13 cellular contexts compared by ENCODE assay signal in genomic region chr20:49698477-49698876, GRCh38. TPM values are rescaled to one million over a fixed set of nuclear protein-coding genes. Genes with fewer than 3 reads are reported as not detected.
DNase-seq lines count a peak whose midpoint lies in the region; ATAC-seq and TF ChIP-seq lines count a peak whose summit lies in the region.
"Had no signal": no experiment of that assay in that cellular context is flagged by ENCODE, and none has a peak within 500 bp of the region (broad histone marks: within the 10 kb centered on the region; RNA-seq: fewer than 3 reads in every experiment).

No MANE protein-coding gene starts in this region.

- CTCF ChIA-PET in activated naive CD4-positive, alpha-beta T cell treated with anti-CD3 and anti-CD28 coated beads for 36 hours (lab: Charles Lee) = interaction anchor here (0.6 kb wide), 1 partner anchor 380 kb away, joined by 4 read pairs; no protein-coding TSS in a partner anchor

- peaks cover 4% of the 10 kb centered on the region for H3K36me3 Mint-ChIP-seq in activated naive CD4-positive, alpha-beta T cell treated with anti-CD3 and anti-CD28 coated beads for 36 hours (ENCODE audit: low read depth)
- H3K36me3 Mint-ChIP-seq in activated naive CD4-positive, alpha-beta T cell treated with anti-CD3 and anti-CD28 coated beads, Interleukin-2, amount 50 U/mL, for 72 hours = no peaks in the 10 kb centered on the region
- H3K36me3 Mint-ChIP-seq in endothelial cell (ENCODE audit: low read depth, unreplicated experiment) = peaks cover 4% of the 10 kb centered on the region
- peaks cover 42% of the 10 kb centered on the region for H3K36me3 Mint-ChIP-seq in stimulated activated effector memory CD8-positive, alpha-beta T cell treated with anti-CD3 and anti-CD28 coated beads, Interleukin-12 subunit alpha, Interleukin-12 subunit beta, amount 100 ng/mL, for 72 hours

- no peak overlapping the region for H3K4me3 Mint-ChIP-seq in activated naive CD4-positive, alpha-beta T cell treated with anti-CD3 and anti-CD28 coated beads for 36 hours
- H3K4me3 Mint-ChIP-seq in endothelial cell (ENCODE audit: unreplicated experiment) = no peak overlapping the region
- H3K4me3 Mint-ChIP-seq in stimulated activated effector memory CD8-positive, alpha-beta T cell treated with anti-CD3 and anti-CD28 coated beads, Interleukin-12 subunit alpha, Interleukin-12 subunit beta, amount 100 ng/mL, for 72 hours = peak overlapping the region; percentile 68

- H3K4me1 Mint-ChIP-seq in activated naive CD4-positive, alpha-beta T cell treated with anti-CD3 and anti-CD28 coated beads for 36 hours (ENCODE audit: low read depth) = peaks cover 62% of the 10 kb centered on the region
- peaks cover 64% of the 10 kb centered on the region for H3K4me1 Mint-ChIP-seq in endothelial cell (ENCODE audit: unreplicated experiment)
- H3K4me1 Mint-ChIP-seq in stimulated activated effector memory CD8-positive, alpha-beta T cell treated with anti-CD3 and anti-CD28 coated beads, Interleukin-12 subunit alpha, Interleukin-12 subunit beta, amount 100 ng/mL, for 72 hours = peaks cover 74% of the 10 kb centered on the region

- peaks cover 18% of the 10 kb centered on the region for H4K20me1 ChIP-seq in SU-DHL-6 (ENCODE audit: low read depth, low read length)

- peaks cover 48% of the 10 kb centered on the region for H3F3A ChIP-seq in SU-DHL-6 (ENCODE audit: insufficient read depth)

- H3K27ac Mint-ChIP-seq in activated naive CD4-positive, alpha-beta T cell treated with anti-CD3 and anti-CD28 coated beads for 36 hours = peak overlapping the region; percentile 70
- H3K27ac Mint-ChIP-seq in activated naive CD4-positive, alpha-beta T cell treated with anti-CD3 and anti-CD28 coated beads, Interleukin-2, amount 50 U/mL, for 72 hours = peak overlapping the region in 1 of 2 donors; percentile 84
- H3K27ac Mint-ChIP-seq in endothelial cell (ENCODE audit: unreplicated experiment) = peak overlapping the region; percentile 76
- H3K27ac Mint-ChIP-seq in stimulated activated effector memory CD8-positive, alpha-beta T cell treated with anti-CD3 and anti-CD28 coated beads, Interleukin-12 subunit alpha, Interleukin-12 subunit beta, amount 100 ng/mL, for 72 hours = peak overlapping the region; percentile 86

- ATAC-seq in activated naive CD4-positive, alpha-beta T cell treated with anti-CD3 and anti-CD28 coated beads, Interleukin-2, amount 50 U/mL, for 72 hours = no peak
- no peak for ATAC-seq in stimulated activated effector memory CD8-positive, alpha-beta T cell treated with anti-CD3 and anti-CD28 coated beads, Interleukin-12 subunit alpha, Interleukin-12 subunit beta, amount 100 ng/mL, for 72 hours
- no peak for ATAC-seq in GM18505 (IDR thresholded peaks at IDR 0.05; ENCODE audit: unreplicated experiment)
- ATAC-seq: Right ventricle myocardium inferior had no signal

- no peaks in the 10 kb centered on the region for H3K9me3 Mint-ChIP-seq in activated naive CD4-positive, alpha-beta T cell treated with anti-CD3 and anti-CD28 coated beads for 36 hours
- H3K9me3 Mint-ChIP-seq in activated naive CD4-positive, alpha-beta T cell treated with anti-CD3 and anti-CD28 coated beads, Interleukin-2, amount 50 U/mL, for 72 hours = no peaks in the 10 kb centered on the region
- no peaks in the 10 kb centered on the region for H3K9me3 Mint-ChIP-seq in endothelial cell (ENCODE audit: unreplicated experiment)
- H3K9me3 Mint-ChIP-seq in stimulated activated effector memory CD8-positive, alpha-beta T cell treated with anti-CD3 and anti-CD28 coated beads, Interleukin-12 subunit alpha, Interleukin-12 subunit beta, amount 100 ng/mL, for 72 hours = no peaks in the 10 kb centered on the region

- no peak overlapping the region for H2AFZ ChIP-seq in SU-DHL-6 (ENCODE audit: low read depth, low read length, severe bottlenecking)

- H3K36me3 ChIP-seq in SU-DHL-6 (ENCODE audit: low read length) = no peaks in the 10 kb centered on the region
- H3K36me3 ChIP-seq: tibial nerve had no signal

- DNase-seq in activated naive CD4-positive, alpha-beta T cell treated with anti-CD3 and anti-CD28 coated beads for 36 hours = peak; percentile 16
- no peak for DNase-seq in activated naive CD4-positive, alpha-beta T cell treated with anti-CD3 and anti-CD28 coated beads, Interleukin-2, amount 50 U/mL, for 72 hours (ENCODE audit: low spot score in 2 of 2)
- no peak for DNase-seq in endothelial cell (ENCODE audit: low spot score)
- no peak for DNase-seq in stimulated activated effector memory CD8-positive, alpha-beta T cell treated with anti-CD3 and anti-CD28 coated beads, Interleukin-12 subunit alpha, Interleukin-12 subunit beta, amount 100 ng/mL, for 72 hours (ENCODE audit: low spot score in 2 of 2)
- DNase-seq in OCI-M1 (lab: John Stamatoyannopoulos, UW) = no peak
- DNase-seq in midbrain (lab: John Stamatoyannopoulos, UW) = no peak
- DNase-seq: DMS79 treated with DMSO at 0.1 percent for 48 hours, NCI-H1694 treated with DMSO at 0.1 percent for 48 hours, NCI-H526 had no signal

- H3K4me2 ChIP-seq in SU-DHL-6 (ENCODE audit: low read depth, low read length, poor library complexity, severe bottlenecking) = peak overlapping the region; percentile 81

- H3K27me3 Mint-ChIP-seq in activated naive CD4-positive, alpha-beta T cell treated with anti-CD3 and anti-CD28 coated beads for 36 hours (ENCODE audit: low read depth) = no peaks in the 10 kb centered on the region
- H3K27me3 Mint-ChIP-seq in endothelial cell (ENCODE audit: unreplicated experiment) = peaks cover 10% of the 10 kb centered on the region

- no peaks in the 10 kb centered on the region for H3K9me2 ChIP-seq in SU-DHL-6 (replicated peaks; ENCODE audit: insufficient read depth, low read length)

- intact Hi-C loops in activated naive CD4-positive, alpha-beta T cell treated with anti-CD3 and anti-CD28 coated beads for 36 hours (cut with micrococcal nuclease) = loop anchor here (10.0 kb wide), 1 partner anchor 424 kb away; the partner anchor contains the start of gene ZNFX1

- H3K9me3 ChIP-seq in SU-DHL-6 (ENCODE audit: insufficient read depth, low read length) = no peaks in the 10 kb centered on the region
- H3K9me3 ChIP-seq: tibial nerve had no signal

- no peaks in the 10 kb centered on the region for H3K27me3 ChIP-seq in SU-DHL-6 (ENCODE audit: low read length)
- H3K27me3 ChIP-seq: tibial nerve had no signal

- H3K4me3 ChIP-seq in SU-DHL-6 (ENCODE audit: insufficient read depth, low read length, poor library complexity, severe bottlenecking) = no peak overlapping the region
- H3K4me3 ChIP-seq: tibial nerve had no signal

- TF ChIP-seq CTCF in SU-DHL-6 (IDR thresholded peaks at IDR 0.05; ENCODE audit: insufficient read depth, low read length, poor library complexity, severe bottlenecking) = no peak
- no peak for TF ChIP-seq CTCF in endothelial cell (IDR thresholded peaks at IDR 0.05; ENCODE audit: unreplicated experiment)

- H3K9ac ChIP-seq in SU-DHL-6 (ENCODE audit: low read length) = peak overlapping the region; percentile 6; the same call in 1 of the 2 replicates

- no peak for TF ChIP-seq POLR2A in GM18505 (IDR thresholded peaks at IDR 0.05; ENCODE audit: borderline replicate concordance, extremely low read depth, insufficient read depth, insufficient read length)

- H3K27ac ChIP-seq in SU-DHL-6 (ENCODE audit: low read depth, low read length) = peak overlapping the region; percentile 90
- H3K27ac ChIP-seq: tibial nerve had no signal

- H3K79me2 ChIP-seq in SU-DHL-6 (ENCODE audit: insufficient read depth, low read length) = peaks cover 97% of the 10 kb centered on the region

RNA-seq across cellular contexts. Expression of gene B4GALT5, which starts 15.2 kb away (rescaled TPM):
- 10 to 100 TPM; 18.6 to 19.0 TPM for total RNA-seq in activated naive CD4-positive, alpha-beta T cell treated with anti-CD3 and anti-CD28 coated beads for 36 hours
- total RNA-seq in activated naive CD4-positive, alpha-beta T cell treated with anti-CD3 and anti-CD28 coated beads, Interleukin-2, amount 50 U/mL, for 72 hours = 10 to 100 TPM in 1 of 2 donors, 1 to 10 TPM in 1; 9.4 to 19.0 TPM
- 115 TPM for total RNA-seq in endothelial cell (ENCODE audit: unreplicated experiment)
